1 cellular context compared by ENCODE assay signal in genomic region chr14:22560638-22561365, GRCh38.
TF ChIP-seq lines count a peak whose summit lies in the region.

No MANE protein-coding gene starts in this region.

TF ChIP-seq in HepG2, 621 proteins besides CTCF, POLR2A, EP300 and RAD21 (continued from another document and continues in another):
- TF ChIP-seq KIAA2018 (CRISPR knock-in tag; IDR thresholded peaks at IDR 0.05; ENCODE audit: borderline replicate concordance) (no peak), ZFP37 (CRISPR knock-in tag; IDR thresholded peaks at IDR 0.05; ENCODE audit: borderline replicate concordance) (no peak), KAT2B (IDR thresholded peaks at IDR 0.05; ENCODE audit: borderline replicate concordance, low read depth, low read length) (no peak), PRMT3 (CRISPR knock-in tag; IDR thresholded peaks at IDR 0.05; ENCODE audit: borderline replicate concordance, low read depth) (no peak), ZNF75D (CRISPR knock-in tag; IDR thresholded peaks at IDR 0.05; ENCODE audit: borderline replicate concordance) (no peak), HNRNPL (IDR thresholded peaks at IDR 0.05; ENCODE audit: low read depth, low read length) (no peak), ZFP41 (CRISPR knock-in tag; IDR thresholded peaks at IDR 0.05; ENCODE audit: borderline replicate concordance) (no peak), ZNF563 (CRISPR knock-in tag; IDR thresholded peaks at IDR 0.05) (no peak), ZNF317 (CRISPR knock-in tag; IDR thresholded peaks at IDR 0.05) (0 out of 2 replicates have a peak, but pooled peaks have one; percentile 16), NFE2 (CRISPR knock-in tag; IDR thresholded peaks at IDR 0.05) (no peak), ZBTB10 (CRISPR knock-in tag; IDR thresholded peaks at IDR 0.05; ENCODE audit: borderline replicate concordance) (no peak), ZNF883 (CRISPR knock-in tag; IDR thresholded peaks at IDR 0.05; ENCODE audit: not compliant biosample characterization) (no peak), ZNF207 (IDR thresholded peaks at IDR 0.05; ENCODE audit: borderline replicate concordance) (no peak), STAT6 (CRISPR knock-in tag; IDR thresholded peaks at IDR 0.05; ENCODE audit: borderline replicate concordance) (peak; percentile 33; the same call in 1 of the 2 replicates), ZNF292 (CRISPR knock-in tag; IDR thresholded peaks at IDR 0.05; ENCODE audit: borderline replicate concordance, low read depth) (peak; percentile 88), PBX2 (CRISPR knock-in tag; IDR thresholded peaks at IDR 0.05) (no peak), ZNF34 (CRISPR knock-in tag; IDR thresholded peaks at IDR 0.05; ENCODE audit: borderline replicate concordance) (peak; percentile 55; the same call in 1 of the 2 replicates), ZNF816 (CRISPR knock-in tag; IDR thresholded peaks at IDR 0.05; ENCODE audit: borderline replicate concordance) (no peak), SRSF1 (optimal IDR thresholded peaks at IDR 0.05; ENCODE audit: low read depth, low read length) (no peak), ZHX2 (IDR thresholded peaks at IDR 0.05; ENCODE audit: low read depth) (0 out of 2 replicates have a peak, but pooled peaks have one; percentile 58), ZHX2 (CRISPR knock-in tag; IDR thresholded peaks at IDR 0.05; ENCODE audit: borderline replicate concordance) (no peak), SP5 (CRISPR knock-in tag; IDR thresholded peaks at IDR 0.05; ENCODE audit: borderline replicate concordance, low read depth) (peak; percentile 56; the same call in 1 of the 2 replicates), THRA (CRISPR knock-in tag; IDR thresholded peaks at IDR 0.05; ENCODE audit: borderline replicate concordance) (peak; percentile 29; the same call in 1 of the 2 replicates), ZNF839 (CRISPR knock-in tag; IDR thresholded peaks at IDR 0.05; ENCODE audit: borderline replicate concordance) (no peak), ZNF558 (CRISPR knock-in tag; IDR thresholded peaks at IDR 0.05; ENCODE audit: borderline replicate concordance) (no peak; the same call in 1 of the 2 replicates), TEF (CRISPR knock-in tag; IDR thresholded peaks at IDR 0.05) (no peak), MNT (IDR thresholded peaks at IDR 0.05) (no peak), POLR2AphosphoS2 (IDR thresholded peaks at IDR 0.05; ENCODE audit: low read depth, low read length) (no peak), PTBP1 (IDR thresholded peaks at IDR 0.05; ENCODE audit: low read depth, low read length, poor library complexity, severe bottlenecking) (no peak)
